ENCODE assay signal across 1 cellular context in genomic region chr6:11804135-11804534, GRCh38.
TF ChIP-seq lines count a peak whose summit lies in the region.

No MANE protein-coding gene starts in this region.

TF ChIP-seq in IMR-90, 13 proteins besides CTCF, POLR2A, EP300 and RAD21:
- TF ChIP-seq CEBPB (IDR thresholded peaks at IDR 0.05; ENCODE audit: low read depth, low read length) (peak; percentile 41), RFX5 (IDR thresholded peaks at IDR 0.05; ENCODE audit: low read depth, low read length) (no peak)
TF ChIP-seq in IMR-90: peak in this region for 1.
